ENCODE assay signal across 13 cellular contexts in the genomic region with DNA sequence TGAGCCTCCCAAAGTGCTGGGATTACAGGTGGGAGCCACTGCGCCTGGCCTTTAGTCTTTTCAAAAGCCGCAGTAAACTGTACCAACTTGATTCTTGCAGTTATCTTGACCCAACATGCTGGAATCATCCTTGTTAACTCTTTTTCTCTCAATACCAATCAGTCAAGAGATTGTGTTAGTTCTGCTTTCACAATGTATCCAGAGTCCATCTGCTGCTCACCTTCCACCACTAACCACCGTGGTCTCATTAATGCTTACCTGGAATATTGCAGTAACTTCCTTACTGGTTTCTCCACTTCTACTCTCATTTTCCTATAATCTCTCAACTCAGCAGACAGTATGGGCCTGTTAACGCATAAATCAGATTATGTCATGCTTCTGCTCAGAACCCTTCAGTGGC.
DNase-seq lines count a peak whose midpoint lies in the region; ATAC-seq and TF ChIP-seq lines count a peak whose summit lies in the region.
"Had no signal": no experiment of that assay in that cellular context is flagged by ENCODE, and none has a peak within 500 bp of the region (broad histone marks: within the 10 kb centered on the region; RNA-seq: fewer than 3 reads in every experiment).

No MANE protein-coding gene starts in this region.

- peaks cover 7% of the 10 kb centered on the region for H3K4me1 Mint-ChIP-seq in activated naive CD8-positive, alpha-beta T cell treated with anti-CD3 and anti-CD28 coated beads, Interleukin-2, amount 10 ng/mL, durations not matched to agents 7 days and 5 days
- H3K4me1 Mint-ChIP-seq in activated naive CD8-positive, alpha-beta T cell treated with anti-CD3 and anti-CD28 coated beads, Interleukin-2, amount 50 U/mL, for 24 hours: no peaks in the 10 kb centered on the region
- H3K4me1 Mint-ChIP-seq in WTC11: peaks cover 5% of the 10 kb centered on the region; the same call in 1 of the 2 replicates
- peaks cover 1% of the 10 kb centered on the region for H3K4me1 Mint-ChIP-seq in progenitor cell of endocrine pancreas (ENCODE audit: low read depth)

- DNase-seq in activated naive CD8-positive, alpha-beta T cell treated with anti-CD3 and anti-CD28 coated beads, Interleukin-2, amount 10 ng/mL, durations not matched to agents 7 days and 5 days: no peak
- DNase-seq in activated naive CD8-positive, alpha-beta T cell treated with anti-CD3 and anti-CD28 coated beads, Interleukin-2, amount 50 U/mL, for 24 hours: no peak
- no peak for DNase-seq in WTC11 (ENCODE audit: low spot score)
- DNase-seq in left lobe of liver (ENCODE audit: low spot score): no peak
- DNase-seq in progenitor cell of endocrine pancreas (ENCODE audit: low spot score, unreplicated experiment): no peak
- DNase-seq in activated naive CD4-positive, alpha-beta T cell (lab: John Stamatoyannopoulos, UW): no peak
- DNase-seq in glomerular visceral epithelial cell (ENCODE audit: extremely low spot score): no peak
- no peak for DNase-seq in dedifferentiated amniotic fluid mesenchymal stem cell (ENCODE audit: extremely low spot score)
- DNase-seq: 8988T, AML-193, DND-41, GDM1, GOT3 had no signal

- no peak for ATAC-seq in activated naive CD8-positive, alpha-beta T cell treated with anti-CD3 and anti-CD28 coated beads, Interleukin-2, amount 10 ng/mL, durations not matched to agents 7 days and 5 days (ENCODE audit: low read depth)
- ATAC-seq in activated naive CD8-positive, alpha-beta T cell treated with anti-CD3 and anti-CD28 coated beads, Interleukin-2, amount 50 U/mL, for 24 hours: no peak
- ATAC-seq in WTC11: no peak
- peak; percentile 66 for ATAC-seq in left lobe of liver

- no peaks in the 10 kb centered on the region for H3K27me3 Mint-ChIP-seq in activated naive CD8-positive, alpha-beta T cell treated with anti-CD3 and anti-CD28 coated beads, Interleukin-2, amount 10 ng/mL, durations not matched to agents 7 days and 5 days
- H3K27me3 Mint-ChIP-seq in activated naive CD8-positive, alpha-beta T cell treated with anti-CD3 and anti-CD28 coated beads, Interleukin-2, amount 50 U/mL, for 24 hours: no peaks in the 10 kb centered on the region
- no peaks in the 10 kb centered on the region for H3K27me3 Mint-ChIP-seq in WTC11 (ENCODE audit: low read depth)
- no peaks in the 10 kb centered on the region for H3K27me3 Mint-ChIP-seq in progenitor cell of endocrine pancreas

- peaks cover 22% of the 10 kb centered on the region for H3K36me3 Mint-ChIP-seq in activated naive CD8-positive, alpha-beta T cell treated with anti-CD3 and anti-CD28 coated beads, Interleukin-2, amount 10 ng/mL, durations not matched to agents 7 days and 5 days
- peaks cover 43% of the 10 kb centered on the region for H3K36me3 Mint-ChIP-seq in activated naive CD8-positive, alpha-beta T cell treated with anti-CD3 and anti-CD28 coated beads, Interleukin-2, amount 50 U/mL, for 24 hours (ENCODE audit: low read depth)
- H3K36me3 Mint-ChIP-seq in WTC11: peaks cover 33% of the 10 kb centered on the region
- peaks cover 41% of the 10 kb centered on the region for H3K36me3 Mint-ChIP-seq in progenitor cell of endocrine pancreas (ENCODE audit: insufficient read depth)

- CTCF ChIA-PET in WTC11 (lab: Charles Lee): no interaction called here

- POLR2A ChIA-PET in activated naive CD8-positive, alpha-beta T cell treated with anti-CD3 and anti-CD28 coated beads, Interleukin-2, amount 10 ng/mL, durations not matched to agents 7 days and 5 days (lab: Charles Lee): no interaction called here
- POLR2A ChIA-PET in WTC11 (lab: Charles Lee): interaction anchor here (0.7 to 1.4 kb wide), 2 partner anchors 63 to 194 kb away, joined by 3 read pairs; partner anchors contain the start of genes FGD6, METAP2 and VEZT

- no peak overlapping the region for H3K4me3 Mint-ChIP-seq in activated naive CD8-positive, alpha-beta T cell treated with anti-CD3 and anti-CD28 coated beads, Interleukin-2, amount 10 ng/mL, durations not matched to agents 7 days and 5 days
- H3K4me3 Mint-ChIP-seq in activated naive CD8-positive, alpha-beta T cell treated with anti-CD3 and anti-CD28 coated beads, Interleukin-2, amount 50 U/mL, for 24 hours: no peak overlapping the region
- H3K4me3 Mint-ChIP-seq in WTC11 (no peak overlapping the region), progenitor cell of endocrine pancreas (ENCODE audit: low read depth) (no peak overlapping the region)

- peak overlapping the region; percentile 44 for H3K27ac Mint-ChIP-seq in activated naive CD8-positive, alpha-beta T cell treated with anti-CD3 and anti-CD28 coated beads, Interleukin-2, amount 10 ng/mL, durations not matched to agents 7 days and 5 days
- H3K27ac Mint-ChIP-seq in activated naive CD8-positive, alpha-beta T cell treated with anti-CD3 and anti-CD28 coated beads, Interleukin-2, amount 50 U/mL, for 24 hours: no peak overlapping the region
- peak overlapping the region; percentile 27 for H3K27ac Mint-ChIP-seq in WTC11
- H3K27ac Mint-ChIP-seq in progenitor cell of endocrine pancreas: peak overlapping the region; percentile 46

- TF ChIP-seq CTCF in WTC11 (IDR thresholded peaks at IDR 0.05): no peak
- no peak for TF ChIP-seq CTCF in progenitor cell of endocrine pancreas (IDR thresholded peaks at IDR 0.05; ENCODE audit: unreplicated experiment)

- H3K9me3 Mint-ChIP-seq in activated naive CD8-positive, alpha-beta T cell treated with anti-CD3 and anti-CD28 coated beads, Interleukin-2, amount 10 ng/mL, durations not matched to agents 7 days and 5 days: no peaks in the 10 kb centered on the region
- H3K9me3 Mint-ChIP-seq in activated naive CD8-positive, alpha-beta T cell treated with anti-CD3 and anti-CD28 coated beads, Interleukin-2, amount 50 U/mL, for 24 hours: no peaks in the 10 kb centered on the region
- H3K9me3 Mint-ChIP-seq in WTC11: no peaks in the 10 kb centered on the region
- no peaks in the 10 kb centered on the region for H3K9me3 Mint-ChIP-seq in progenitor cell of endocrine pancreas (ENCODE audit: low read depth)

TF ChIP-seq in WTC11, 78 proteins besides CTCF, POLR2A, EP300 and RAD21 (continues in another document):
- TF ChIP-seq RELA (CRISPR knock-in tag; IDR thresholded peaks at IDR 0.05; ENCODE audit: borderline replicate concordance): no peak
- no peak for TF ChIP-seq ATF1 (CRISPR knock-in tag; IDR thresholded peaks at IDR 0.05)
- no peak for TF ChIP-seq ARID4B (CRISPR knock-in tag; IDR thresholded peaks at IDR 0.05; ENCODE audit: borderline replicate concordance)
- TF ChIP-seq, protein P1, sequence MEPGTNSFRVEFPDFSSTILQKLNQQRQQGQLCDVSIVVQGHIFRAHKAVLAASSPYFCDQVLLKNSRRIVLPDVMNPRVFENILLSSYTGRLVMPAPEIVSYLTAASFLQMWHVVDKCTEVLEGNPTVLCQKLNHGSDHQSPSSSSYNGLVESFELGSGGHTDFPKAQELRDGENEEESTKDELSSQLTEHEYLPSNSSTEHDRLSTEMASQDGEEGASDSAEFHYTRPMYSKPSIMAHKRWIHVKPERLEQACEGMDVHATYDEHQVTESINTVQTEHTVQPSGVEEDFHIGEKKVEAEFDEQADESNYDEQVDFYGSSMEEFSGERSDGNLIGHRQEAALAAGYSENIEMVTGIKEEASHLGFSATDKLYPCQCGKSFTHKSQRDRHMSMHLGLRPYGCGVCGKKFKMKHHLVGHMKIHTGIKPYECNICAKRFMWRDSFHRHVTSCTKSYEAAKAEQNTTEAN (CRISPR knock-in tag; IDR thresholded peaks at IDR 0.05): no peak
- no peak for TF ChIP-seq EMX1 (CRISPR knock-in tag; IDR thresholded peaks at IDR 0.05)
- TF ChIP-seq ZNF121 (CRISPR knock-in tag; IDR thresholded peaks at IDR 0.05): no peak
- no peak for TF ChIP-seq ZNF138 (CRISPR knock-in tag; conservative IDR thresholded peaks at IDR 0.05)
- TF ChIP-seq GRHL2 (CRISPR knock-in tag; IDR thresholded peaks at IDR 0.05; ENCODE audit: insufficient replicate concordance, severe bottlenecking): no peak
- TF ChIP-seq ATF3 (CRISPR knock-in tag; conservative IDR thresholded peaks at IDR 0.05): no peak
- no peak for TF ChIP-seq JAZF1 (CRISPR knock-in tag; IDR thresholded peaks at IDR 0.05)
- no peak for TF ChIP-seq SP1 (CRISPR knock-in tag; conservative IDR thresholded peaks at IDR 0.05)
- TF ChIP-seq ZNF416 (CRISPR knock-in tag; IDR thresholded peaks at IDR 0.05): no peak
- no peak for TF ChIP-seq ZBTB21 (CRISPR knock-in tag; IDR thresholded peaks at IDR 0.05; ENCODE audit: borderline replicate concordance)
